In the genomic region with DNA sequence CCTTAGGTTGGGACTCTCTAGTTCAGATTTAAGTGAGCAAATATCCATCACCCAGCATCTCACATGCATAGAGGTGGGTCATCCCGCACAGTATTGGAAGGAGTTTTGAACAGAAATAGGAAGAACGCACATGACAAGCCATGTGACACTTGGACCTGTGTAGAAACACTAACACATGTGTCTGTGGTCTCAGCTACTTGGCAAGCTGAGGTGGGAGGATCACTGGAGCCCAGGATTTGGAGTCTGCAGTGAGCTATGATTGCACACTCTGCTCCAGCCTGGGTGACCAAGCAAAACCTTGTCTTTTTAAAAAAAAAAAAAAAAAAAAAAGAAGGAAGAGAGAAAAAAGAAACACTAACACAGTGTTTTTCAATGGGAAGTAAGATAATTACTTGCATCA, we compare ENCODE assay signal across 22 cellular contexts. TPM values are rescaled to one million over a fixed set of nuclear protein-coding genes. Genes with fewer than 3 reads are reported as not detected.
A peak's percentile ranks its signal among the peaks of the same experiment; 100 is the strongest.
DNase-seq lines count a peak whose midpoint lies in the region; ATAC-seq and TF ChIP-seq lines count a peak whose summit lies in the region.
"Had no signal": no experiment of that assay in that cellular context is flagged by ENCODE, and none has a peak within 500 bp of the region (broad histone marks: within the 10 kb centered on the region; RNA-seq: fewer than 3 reads in every experiment).

No MANE protein-coding gene starts in this region.

- peak; percentile 41 for DNase-seq in AG09319 (ENCODE audit: extremely low read depth, low read depth)
- peak; percentile 51 for DNase-seq in GM04504 (ENCODE audit: low read depth)
- no peak for DNase-seq in adipocyte (ENCODE audit: low read depth)
- peak; percentile 66 for DNase-seq in myocyte (ENCODE audit: low read depth)
- no peak for DNase-seq in mucosa of gallbladder (ENCODE audit: low spot score)
- DNase-seq: ACHN, caudate nucleus, dorsolateral prefrontal cortex, kidney, NCI-H1105, NCI-H2029 treated with DMSO at 0.1 percent for 48 hours, NCI-H2227 treated with DMSO at 0.1 percent for 48 hours, SHP77, substantia nigra, T-helper 9 cell had no signal

- H3K4me1 Mint-ChIP-seq in activated T-helper 17 cell treated with anti-CD3 and anti-CD28 coated beads, Interleukin-2, amount 50 U/mL, for 72 hours, result peaks cover 9% of the 10 kb centered on the region

- H3K9me3 ChIP-seq in adipocyte (ENCODE audit: control insufficient read depth, low read length), result no peaks in the 10 kb centered on the region
- H3K9me3 ChIP-seq: ascending aorta had no signal

- H3K27me3 ChIP-seq in adipocyte (replicated peaks; ENCODE audit: control insufficient read depth, insufficient read depth, low read length), result no peaks in the 10 kb centered on the region
- H3K27me3 ChIP-seq: ascending aorta, dorsolateral prefrontal cortex had no signal

- peaks cover 33% of the 10 kb centered on the region for H3K4me1 ChIP-seq in adipocyte (ENCODE audit: control insufficient read depth, insufficient read depth, low read length)

- H3K27ac Mint-ChIP-seq in activated T-helper 17 cell treated with anti-CD3 and anti-CD28 coated beads, Interleukin-2, amount 50 U/mL, for 72 hours, result no peak overlapping the region
- H3K27ac Mint-ChIP-seq: activated naive CD8-positive, alpha-beta T cell; CD14-positive monocyte; WTC11 had no signal

- no peaks in the 10 kb centered on the region for H3K36me3 Mint-ChIP-seq in activated T-helper 17 cell treated with anti-CD3 and anti-CD28 coated beads, Interleukin-2, amount 50 U/mL, for 72 hours (ENCODE audit: low read depth)
- H3K36me3 Mint-ChIP-seq: activated naive CD8-positive, alpha-beta T cell; WTC11 had no signal

- H3K36me3 ChIP-seq in adipocyte (ENCODE audit: control insufficient read depth, insufficient read depth, low read length, severe bottlenecking), result no peaks in the 10 kb centered on the region
- H3K36me3 ChIP-seq: ascending aorta had no signal

- no peaks in the 10 kb centered on the region for H3K9me3 Mint-ChIP-seq in activated T-helper 17 cell treated with anti-CD3 and anti-CD28 coated beads, Interleukin-2, amount 50 U/mL, for 72 hours
- H3K9me3 Mint-ChIP-seq: WTC11 had no signal

- peaks cover 26% of the 10 kb centered on the region for H3K27me3 Mint-ChIP-seq in activated T-helper 17 cell treated with anti-CD3 and anti-CD28 coated beads, Interleukin-2, amount 50 U/mL, for 72 hours

- no peak for ATAC-seq in GM18873 (IDR thresholded peaks at IDR 0.05; ENCODE audit: low FRiP score, unreplicated experiment)
- ATAC-seq in activated T-helper 17 cell treated with anti-CD3 and anti-CD28 coated beads, Interleukin-2, amount 50 U/mL, for 72 hours (replicated peaks), result no peak
- ATAC-seq: WTC11 had no signal

- no peak overlapping the region for H3K4me3 ChIP-seq in adipocyte (ENCODE audit: low read length)
- H3K4me3 ChIP-seq: ascending aorta, dorsolateral prefrontal cortex, skin epidermis had no signal

- peak overlapping the region; percentile 27 for H3K9ac ChIP-seq in adipocyte (ENCODE audit: low read length)

- no peak for TF ChIP-seq CTCF in AG09319 (IDR thresholded peaks at IDR 0.05; ENCODE audit: low read depth, low read length)

- no peak overlapping the region for H3K4me3 Mint-ChIP-seq in activated T-helper 17 cell treated with anti-CD3 and anti-CD28 coated beads, Interleukin-2, amount 50 U/mL, for 72 hours
- H3K4me3 Mint-ChIP-seq: activated naive CD8-positive, alpha-beta T cell; WTC11 had no signal

RNA-seq across cellular contexts. Expression of a gene that starts 5.4 kb away (rescaled TPM):
- total RNA-seq in myocyte (65.7 and 66.9 TPM in 2 replicates), mucosa of gallbladder (182 TPM)
- 16.8 TPM for polyA plus RNA-seq in myocyte (2012)
- total RNA-seq in activated T-helper 17 cell treated with anti-CD3 and anti-CD28 coated beads, Interleukin-2, amount 50 U/mL, for 72 hours, result under 1 TPM; 0.64 to 0.95 TPM
- polyA plus RNA-seq: CD14-positive monocyte had no signal

Comparison
In these comparisons a context has a peak if more than half of its experiments do, and no peak if none do; other contexts are left out.
1. DNase-seq: peak in AG09319 (single experiment), GM04504 (single experiment) and myocyte (single experiment); none in adipocyte (single experiment) and mucosa of gallbladder (single experiment).
2. RNA of a gene that starts 5.4 kb away (total RNA-seq): 182 TPM in mucosa of gallbladder (single experiment) and 65.7 to 66.9 TPM in myocyte; 0.64 to 0.95 TPM in activated T-helper 17 cell treated with anti-CD3 and anti-CD28 coated beads, Interleukin-2, amount 50 U/mL, for 72 hours; every median in the first group is over 10 times any median in the second.